Comparison of ENCODE assay signal across 9 cellular contexts in the genomic region with DNA sequence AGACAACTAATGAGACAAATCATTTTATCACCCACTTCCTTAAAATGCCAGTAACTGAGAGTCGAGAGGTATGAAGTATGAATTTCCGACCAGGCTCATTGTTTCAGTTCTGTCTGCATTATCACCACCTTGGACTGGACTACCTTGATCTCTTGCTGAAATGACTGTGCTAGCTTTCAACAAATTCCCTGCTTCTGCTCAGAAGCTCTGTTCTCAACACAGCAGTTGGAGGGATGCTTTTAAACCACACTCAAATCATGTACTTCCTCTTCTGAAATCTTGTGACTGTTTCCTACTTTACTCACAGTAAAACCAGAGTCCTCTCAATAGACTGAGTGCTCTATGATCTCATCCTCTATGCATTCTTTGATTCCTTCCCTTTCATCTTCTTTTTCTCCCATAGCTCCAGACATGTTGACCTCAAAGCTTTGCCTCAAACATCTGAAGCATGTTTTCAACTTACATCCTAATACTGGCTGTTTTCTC.
DNase-seq lines count a peak whose midpoint lies in the region; ATAC-seq lines count a peak whose summit lies in the region.
"Had no signal": no experiment of that assay in that cellular context is flagged by ENCODE, and none has a peak within 500 bp of the region (broad histone marks: within the 10 kb centered on the region; RNA-seq: fewer than 3 reads in every experiment).

No MANE protein-coding gene starts in this region.

- peak in 1 of 2 donors; percentile 10 for DNase-seq in trophoblast cell
- DNase-seq in caudate nucleus (lab: John Stamatoyannopoulos, UW) = no peak
- no peak for DNase-seq in NCI-H1930 (lab: John Stamatoyannopoulos, UW)
- no peak for DNase-seq in RKO (ENCODE audit: low spot score)
- DNase-seq: upper lobe of left lung had no signal

- H2AK5ac ChIP-seq in trophoblast cell (ENCODE audit: low read length) = no peak overlapping the region

- no peak overlapping the region for H2AFZ ChIP-seq in trophoblast cell (ENCODE audit: insufficient read depth, low read length, poor library complexity)

- no peak overlapping the region for H3K4ac ChIP-seq in trophoblast cell (ENCODE audit: low read depth, low read length)

- H4K8ac ChIP-seq in trophoblast cell (ENCODE audit: low read depth, low read length) = no peak overlapping the region

- no peak overlapping the region for H4K12ac ChIP-seq in trophoblast cell (ENCODE audit: low read depth, low read length)

- no peak overlapping the region for H3K4me3 ChIP-seq in trophoblast cell (ENCODE audit: low read depth, low read length)
- H3K4me3 ChIP-seq: upper lobe of left lung had no signal

- no peaks in the 10 kb centered on the region for H3K27me3 ChIP-seq in trophoblast cell (ENCODE audit: insufficient read depth, low read length)
- H3K27me3 ChIP-seq: upper lobe of left lung had no signal

- H3K14ac ChIP-seq in trophoblast cell (ENCODE audit: low read length) = no peak overlapping the region

- ATAC-seq in GM19025 (IDR thresholded peaks at IDR 0.05; ENCODE audit: low read depth, unreplicated experiment) (peak; percentile 62), HG03045 (IDR thresholded peaks at IDR 0.05; ENCODE audit: unreplicated experiment) (peak; percentile 52), GM21381 (IDR thresholded peaks at IDR 0.05; ENCODE audit: unreplicated experiment) (no peak)
- ATAC-seq in activated T-helper 17 cell treated with anti-CD3 and anti-CD28 coated beads, Interleukin-2, amount 50 U/mL, for 72 hours (replicated peaks) = peak; percentile 60

- no peak overlapping the region for H3K4me3 Mint-ChIP-seq in activated T-helper 17 cell treated with anti-CD3 and anti-CD28 coated beads, Interleukin-2, amount 50 U/mL, for 72 hours

- H3K27ac ChIP-seq in trophoblast cell (ENCODE audit: low read depth, low read length) = peak overlapping the region; percentile 73
- H3K27ac ChIP-seq in caudate nucleus (ENCODE audit: low read depth, low read length) = no peak overlapping the region
- H3K27ac ChIP-seq: upper lobe of left lung had no signal

- no peaks in the 10 kb centered on the region for H3K79me2 ChIP-seq in trophoblast cell (ENCODE audit: control insufficient read depth, insufficient read depth, low read length, poor library complexity)

- H3K23ac ChIP-seq in trophoblast cell (ENCODE audit: low read length) = no peak overlapping the region

- no peak overlapping the region for H4K91ac ChIP-seq in trophoblast cell (ENCODE audit: low read depth, low read length)

- no peak overlapping the region for H2BK12ac ChIP-seq in trophoblast cell (ENCODE audit: low read length)

- no peaks in the 10 kb centered on the region for H3K9me3 ChIP-seq in trophoblast cell (ENCODE audit: insufficient read depth, low read depth, low read length)
- H3K9me3 ChIP-seq: upper lobe of left lung had no signal

- no CpG with 5 or more reads among the region's 2 CpGs for WGBS in trophoblast cell (ENCODE audit: extremely low coverage, insufficient coverage, insufficient read length)

- peaks cover 3% of the 10 kb centered on the region for H3K27me3 Mint-ChIP-seq in activated T-helper 17 cell treated with anti-CD3 and anti-CD28 coated beads, Interleukin-2, amount 50 U/mL, for 72 hours

- H3K4me2 ChIP-seq in trophoblast cell (ENCODE audit: low read length) = no peak overlapping the region

- H3K9me3 Mint-ChIP-seq in activated T-helper 17 cell treated with anti-CD3 and anti-CD28 coated beads, Interleukin-2, amount 50 U/mL, for 72 hours = no peaks in the 10 kb centered on the region

- no peaks in the 10 kb centered on the region for H3K36me3 Mint-ChIP-seq in activated T-helper 17 cell treated with anti-CD3 and anti-CD28 coated beads, Interleukin-2, amount 50 U/mL, for 72 hours (ENCODE audit: low read depth)

- H2BK120ac ChIP-seq in trophoblast cell (ENCODE audit: insufficient read depth, low read length, poor library complexity) = no peak overlapping the region

- H3K4me1 ChIP-seq in trophoblast cell (ENCODE audit: control insufficient read depth in 1 of 2, insufficient read depth in 2 of 2, low read length in 2 of 2) = peaks cover 0 to 5% of the 10 kb centered on the region in 2 experiments
- H3K4me1 ChIP-seq: upper lobe of left lung had no signal

- H3K27ac Mint-ChIP-seq in activated T-helper 17 cell treated with anti-CD3 and anti-CD28 coated beads, Interleukin-2, amount 50 U/mL, for 72 hours = no peak overlapping the region

- no peak overlapping the region for H3K18ac ChIP-seq in trophoblast cell (ENCODE audit: low read length)

- no peak overlapping the region for H3K9ac ChIP-seq in trophoblast cell (ENCODE audit: low read length)

- H3K79me1 ChIP-seq in trophoblast cell (ENCODE audit: low read length) = peaks cover 2% of the 10 kb centered on the region

- no peaks in the 10 kb centered on the region for H3K36me3 ChIP-seq in trophoblast cell (ENCODE audit: control insufficient read depth in 1 of 2, insufficient read depth in 2 of 2, low read length in 2 of 2)
- H3K36me3 ChIP-seq: upper lobe of left lung had no signal

- no peak overlapping the region for H2BK5ac ChIP-seq in trophoblast cell (ENCODE audit: low read depth, low read length, poor library complexity)

- H3K4me1 Mint-ChIP-seq in activated T-helper 17 cell treated with anti-CD3 and anti-CD28 coated beads, Interleukin-2, amount 50 U/mL, for 72 hours = no peaks in the 10 kb centered on the region
